Comparison of ENCODE assay signal across 21 cellular contexts in genomic region chr9:36120705-36121104, GRCh38. TPM values are rescaled to one million over a fixed set of nuclear protein-coding genes. Genes with fewer than 3 reads are reported as not detected.
A peak's percentile ranks its signal among the peaks of the same experiment; 100 is the strongest.
DNase-seq lines count a peak whose midpoint lies in the region; ATAC-seq and TF ChIP-seq lines count a peak whose summit lies in the region.
"Had no signal": no experiment of that assay in that cellular context is flagged by ENCODE, and none has a peak within 500 bp of the region (broad histone marks: within the 10 kb centered on the region; RNA-seq: fewer than 3 reads in every experiment).

No MANE protein-coding gene starts in this region.

- TF ChIP-seq POLR2A in testis (IDR thresholded peaks at IDR 0.05), result no peak

- 84 to 100% methylated on average over 3 to 4 of the region's 4 CpGs for WGBS in endodermal cell (ENCODE audit: insufficient coverage in 1 of 2, insufficient read length in 1 of 2), 2 experiments
- 75 to 76% methylated on average over 4 of the region's 4 CpGs for WGBS in testis, 2 donors

- peaks cover 2% of the 10 kb centered on the region for H3K9me3 Mint-ChIP-seq in endodermal cell
- no peaks in the 10 kb centered on the region for H3K9me3 Mint-ChIP-seq in stimulated activated naive CD8-positive, alpha-beta T cell treated with anti-CD3 and anti-CD28 coated beads, Interleukin-15, amount 100 ng/mL, for 72 hours
- H3K9me3 Mint-ChIP-seq: CD8-positive, alpha-beta T cell; HFFc6; IgD-negative memory B cell had no signal

- TF ChIP-seq CTCF in VCaP (conservative IDR thresholded peaks at IDR 0.05) (no peak), endodermal cell (conservative IDR thresholded peaks at IDR 0.05) (no peak), testis (IDR thresholded peaks at IDR 0.05) (no peak)

- peaks cover 23% of the 10 kb centered on the region for H3K36me3 Mint-ChIP-seq in endodermal cell (ENCODE audit: low read depth)

- peaks cover 6% of the 10 kb centered on the region for H3K36me3 ChIP-seq in endodermal cell (ENCODE audit: control insufficient read depth, insufficient read depth, low read length)
- H3K36me3 ChIP-seq in testis (ENCODE audit: low read depth, missing control alignments), result no peaks in the 10 kb centered on the region

- DNase-seq in HUDEP-2 (lab: John Stamatoyannopoulos, UW; ENCODE audit: unreplicated experiment in 76 of 76), result peak in 49 of 76 experiments; percentile 3 to 59 (median 31)
- DNase-seq in endodermal cell, result no peak
- peak; percentile 72 for DNase-seq in testis
- no peak for DNase-seq in DMS 273 treated with DMSO at 0.1 percent for 48 hours (lab: John Stamatoyannopoulos, UW)
- DNase-seq in DMS53 (lab: John Stamatoyannopoulos, UW), result no peak
- DNase-seq in stimulated activated naive CD8-positive, alpha-beta T cell treated with anti-CD3 and anti-CD28 coated beads, Interleukin-15, amount 100 ng/mL, for 72 hours, result no peak
- DNase-seq: CD8-positive, alpha-beta T cell; DND-41; EL; GOT3; H7; HFFc6; KG1 had no signal

- H3K9me3 ChIP-seq in endodermal cell (ENCODE audit: control insufficient read depth, low read length), result no peaks in the 10 kb centered on the region
- H3K9me3 ChIP-seq in testis, result no peaks in the 10 kb centered on the region
- H3K9me3 ChIP-seq: BLaER1 treated with 17β-estradiol and CSF1 and Interleukin-3, amounts not matched to agents 10 nM and 100 nM had no signal

- no peak overlapping the region for H3K9ac ChIP-seq in endodermal cell (ENCODE audit: extremely low read depth, low read length, poor library complexity, severe bottlenecking)
- H3K9ac ChIP-seq: BLaER1 treated with 17β-estradiol and CSF1 and Interleukin-3, amounts not matched to agents 10 nM and 100 nM had no signal

- intact Hi-C loops in testis (cut with DNase I; ENCODE audit: low total_unique reads), result loop anchor here (5.0 kb wide), 1 partner anchor 297 kb away; no protein-coding TSS in a partner anchor

- H3K4me1 ChIP-seq in endodermal cell (ENCODE audit: control insufficient read depth, insufficient read depth, low read length) (peaks cover 28% of the 10 kb centered on the region), testis (no peaks in the 10 kb centered on the region)

- H3K4me1 Mint-ChIP-seq in endodermal cell, result peaks cover 38% of the 10 kb centered on the region
- peaks cover 10% of the 10 kb centered on the region for H3K4me1 Mint-ChIP-seq in stimulated activated naive CD8-positive, alpha-beta T cell treated with anti-CD3 and anti-CD28 coated beads, Interleukin-15, amount 100 ng/mL, for 72 hours
- H3K4me1 Mint-ChIP-seq: B cell had no signal

- no peak overlapping the region for H3K27ac Mint-ChIP-seq in endodermal cell
- no peak overlapping the region for H3K27ac Mint-ChIP-seq in stimulated activated naive CD8-positive, alpha-beta T cell treated with anti-CD3 and anti-CD28 coated beads, Interleukin-15, amount 100 ng/mL, for 72 hours
- H3K27ac Mint-ChIP-seq: B cell; CD8-positive, alpha-beta T cell; HFFc6; IgD-negative memory B cell had no signal

- H3K27me3 ChIP-seq in endodermal cell (ENCODE audit: control insufficient read depth, insufficient read depth, low read length, poor library complexity, severe bottlenecking) (no peaks in the 10 kb centered on the region), testis (no peaks in the 10 kb centered on the region)
- H3K27me3 ChIP-seq: BLaER1 treated with 17β-estradiol and CSF1 and Interleukin-3, amounts not matched to agents 10 nM and 100 nM had no signal

- H3K4me3 Mint-ChIP-seq in endodermal cell, result peak overlapping the region; percentile 1
- no peak overlapping the region for H3K4me3 Mint-ChIP-seq in stimulated activated naive CD8-positive, alpha-beta T cell treated with anti-CD3 and anti-CD28 coated beads, Interleukin-15, amount 100 ng/mL, for 72 hours
- H3K4me3 Mint-ChIP-seq: B cell; CD8-positive, alpha-beta T cell; HFFc6; IgD-negative memory B cell had no signal

- H3K27me3 Mint-ChIP-seq in endodermal cell (ENCODE audit: insufficient read depth), result no peaks in the 10 kb centered on the region
- no peaks in the 10 kb centered on the region for H3K27me3 Mint-ChIP-seq in stimulated activated naive CD8-positive, alpha-beta T cell treated with anti-CD3 and anti-CD28 coated beads, Interleukin-15, amount 100 ng/mL, for 72 hours
- H3K27me3 Mint-ChIP-seq: B cell, IgD-negative memory B cell had no signal

- no peak for ATAC-seq in stimulated activated naive CD8-positive, alpha-beta T cell treated with anti-CD3 and anti-CD28 coated beads, Interleukin-15, amount 100 ng/mL, for 72 hours
- ATAC-seq: CD8-positive, alpha-beta T cell; GM12878; HCT116; HepG2 had no signal

- 0 out of 2 replicates have a peak overlapping the region, but pooled peaks have one; percentile 53 for H3K27ac ChIP-seq in VCaP
- no peak overlapping the region for H3K27ac ChIP-seq in endodermal cell (ENCODE audit: low read depth, low read length)
- no peak overlapping the region for H3K27ac ChIP-seq in testis
- H3K27ac ChIP-seq: BLaER1 treated with 17β-estradiol and CSF1 and Interleukin-3, amounts not matched to agents 10 nM and 100 nM had no signal

- H3K4me3 ChIP-seq in endodermal cell (ENCODE audit: low read length) (no peak overlapping the region), testis (no peak overlapping the region)
- H3K4me3 ChIP-seq: BLaER1 treated with 17β-estradiol and CSF1 and Interleukin-3, amounts not matched to agents 10 nM and 100 nM; GM12878 had no signal

RNA-seq across cellular contexts. Expression of gene GLIPR2, which starts 15.8 kb away (rescaled TPM):
- total RNA-seq in endodermal cell (10 to 100 TPM; 38.6 to 54.2 TPM), testis (1 to 10 TPM; 3.5 to 3.9 TPM)
- polyA plus RNA-seq in endodermal cell (2013, experiment 1 of 2), result 26.4 TPM
- 34.6 TPM for polyA plus RNA-seq in endodermal cell (2013, experiment 2 of 2)
- polyA plus RNA-seq in testis (ENCODE audit: insufficient read depth, low read depth, low replicate concordance), result 19.6 TPM

RNA-seq across cellular contexts. Expression of gene CCIN, which starts 48.5 kb away (rescaled TPM):
- total RNA-seq in endodermal cell (under 1 TPM; 0.18 to 0.35 TPM), testis (10 to 100 TPM; 48.7 to 84.8 TPM)
- not detected for polyA plus RNA-seq in endodermal cell (2013, experiment 1 of 2)
- polyA plus RNA-seq in endodermal cell (2013, experiment 2 of 2), result not detected
- polyA plus RNA-seq in testis (ENCODE audit: insufficient read depth, low read depth, low replicate concordance), result 171 TPM
- total RNA-seq: B cell, G401, GM12878, HepG2 had no signal
- polyA plus RNA-seq: GM12878, HepG2 had no signal

Comparison
In these comparisons a context has a peak if more than half of its experiments do, and no peak if none do; other contexts are left out.
1. DNase-seq: peak in HUDEP-2 (49 of 76) and testis (single experiment); none in endodermal cell (single experiment), DMS 273 treated with DMSO at 0.1 percent for 48 hours (single experiment), DMS53 (single experiment) and stimulated activated naive CD8-positive, alpha-beta T cell treated with anti-CD3 and anti-CD28 coated beads, Interleukin-15, amount 100 ng/mL, for 72 hours (0 of 2).
2. RNA of gene GLIPR2, which starts 15.8 kb away (total RNA-seq): 38.6 to 54.2 TPM in endodermal cell; 3.5 to 3.9 TPM in testis; every median in the first group is over 4 times any median in the second.
3. RNA of gene CCIN, which starts 48.5 kb away (total RNA-seq): 48.7 to 84.8 TPM in testis; 0.18 to 0.35 TPM in endodermal cell; every median in the first group is over 10 times any median in the second.